2 cellular contexts compared by ENCODE assay signal in the genomic region with DNA sequence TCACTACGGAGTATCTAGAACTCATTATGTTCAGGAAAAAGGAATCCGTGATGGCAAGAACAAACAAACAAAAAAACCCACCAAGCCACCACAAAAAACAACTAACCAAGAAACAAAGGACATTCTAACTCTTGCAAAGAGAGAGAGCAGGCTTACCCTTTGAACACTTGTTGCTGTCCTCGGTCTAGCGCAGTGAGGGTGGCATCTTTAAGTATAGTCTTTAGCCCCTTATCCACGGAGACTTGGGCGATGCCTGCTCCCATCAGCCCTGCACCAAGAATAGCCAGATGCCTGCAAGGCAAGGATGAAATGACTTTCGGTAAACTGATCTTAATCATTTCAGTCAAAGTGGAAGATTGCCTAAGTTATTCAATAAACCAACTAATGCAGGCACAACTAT.
TF ChIP-seq lines count a peak whose summit lies in the region.

No MANE protein-coding gene starts in this region.

TF ChIP-seq in GM23338, 12 proteins besides CTCF, POLR2A, EP300 and RAD21 (continues in another document):
- no peak for TF ChIP-seq STAT1 (IDR thresholded peaks at IDR 0.05; ENCODE audit: unreplicated experiment)
- TF ChIP-seq POLR2AphosphoS5 (IDR thresholded peaks at IDR 0.05; ENCODE audit: low read depth): no peak
- no peak for TF ChIP-seq ETS1 (IDR thresholded peaks at IDR 0.05)
- TF ChIP-seq EZH2phosphoT487 (IDR thresholded peaks at IDR 0.05; ENCODE audit: unreplicated experiment): no peak
- TF ChIP-seq ZNF114 (CRISPR knock-in tag; IDR thresholded peaks at IDR 0.05): no peak
- TF ChIP-seq NANOG (IDR thresholded peaks at IDR 0.05; ENCODE audit: borderline replicate concordance): no peak
- TF ChIP-seq JUNB (IDR thresholded peaks at IDR 0.05; ENCODE audit: unreplicated experiment): no peak
- TF ChIP-seq CREB1 (CRISPR knock-in tag; IDR thresholded peaks at IDR 0.05; ENCODE audit: low read depth): no peak
- TF ChIP-seq, protein P1, sequence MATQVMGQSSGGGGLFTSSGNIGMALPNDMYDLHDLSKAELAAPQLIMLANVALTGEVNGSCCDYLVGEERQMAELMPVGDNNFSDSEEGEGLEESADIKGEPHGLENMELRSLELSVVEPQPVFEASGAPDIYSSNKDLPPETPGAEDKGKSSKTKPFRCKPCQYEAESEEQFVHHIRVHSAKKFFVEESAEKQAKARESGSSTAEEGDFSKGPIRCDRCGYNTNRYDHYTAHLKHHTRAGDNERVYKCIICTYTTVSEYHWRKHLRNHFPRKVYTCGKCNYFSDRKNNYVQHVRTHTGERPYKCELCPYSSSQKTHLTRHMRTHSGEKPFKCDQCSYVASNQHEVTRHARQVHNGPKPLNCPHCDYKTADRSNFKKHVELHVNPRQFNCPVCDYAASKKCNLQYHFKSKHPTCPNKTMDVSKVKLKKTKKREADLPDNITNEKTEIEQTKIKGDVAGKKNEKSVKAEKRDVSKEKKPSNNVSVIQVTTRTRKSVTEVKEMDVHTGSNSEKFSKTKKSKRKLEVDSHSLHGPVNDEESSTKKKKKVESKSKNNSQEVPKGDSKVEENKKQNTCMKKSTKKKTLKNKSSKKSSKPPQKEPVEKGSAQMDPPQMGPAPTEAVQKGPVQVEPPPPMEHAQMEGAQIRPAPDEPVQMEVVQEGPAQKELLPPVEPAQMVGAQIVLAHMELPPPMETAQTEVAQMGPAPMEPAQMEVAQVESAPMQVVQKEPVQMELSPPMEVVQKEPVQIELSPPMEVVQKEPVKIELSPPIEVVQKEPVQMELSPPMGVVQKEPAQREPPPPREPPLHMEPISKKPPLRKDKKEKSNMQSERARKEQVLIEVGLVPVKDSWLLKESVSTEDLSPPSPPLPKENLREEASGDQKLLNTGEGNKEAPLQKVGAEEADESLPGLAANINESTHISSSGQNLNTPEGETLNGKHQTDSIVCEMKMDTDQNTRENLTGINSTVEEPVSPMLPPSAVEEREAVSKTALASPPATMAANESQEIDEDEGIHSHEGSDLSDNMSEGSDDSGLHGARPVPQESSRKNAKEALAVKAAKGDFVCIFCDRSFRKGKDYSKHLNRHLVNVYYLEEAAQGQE (IDR thresholded peaks at IDR 0.05; ENCODE audit: unreplicated experiment): no peak
- TF ChIP-seq EZH2 (IDR thresholded peaks at IDR 0.05; ENCODE audit: low read depth, unreplicated experiment): no peak
- no peak for TF ChIP-seq ZNF331 (CRISPR knock-in tag; IDR thresholded peaks at IDR 0.05; ENCODE audit: low read depth)

TF ChIP-seq in WTC11, 78 proteins besides CTCF, POLR2A, EP300 and RAD21:
- no peak for TF ChIP-seq MAX (CRISPR knock-in tag; IDR thresholded peaks at IDR 0.05)
- TF ChIP-seq NFATC4 (CRISPR knock-in tag; IDR thresholded peaks at IDR 0.05): no peak
- no peak for TF ChIP-seq TCF7 (CRISPR knock-in tag; IDR thresholded peaks at IDR 0.05; ENCODE audit: low read depth)
- TF ChIP-seq CREB1 (CRISPR knock-in tag; IDR thresholded peaks at IDR 0.05): no peak
- no peak for TF ChIP-seq TP53 (CRISPR knock-in tag; IDR thresholded peaks at IDR 0.05)
- TF ChIP-seq, protein P2, sequence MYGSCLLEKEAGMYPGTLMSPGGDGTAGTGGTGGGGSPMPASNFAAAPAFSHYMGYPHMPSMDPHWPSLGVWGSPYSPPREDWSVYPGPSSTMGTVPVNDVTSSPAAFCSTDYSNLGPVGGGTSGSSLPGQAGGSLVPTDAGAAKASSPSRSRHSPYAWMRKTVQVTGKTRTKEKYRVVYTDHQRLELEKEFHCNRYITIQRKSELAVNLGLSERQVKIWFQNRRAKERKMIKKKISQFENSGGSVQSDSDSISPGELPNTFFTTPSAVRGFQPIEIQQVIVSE (CRISPR knock-in tag; IDR thresholded peaks at IDR 0.05; ENCODE audit: borderline replicate concordance): no peak
- no peak for TF ChIP-seq HMGA2 (CRISPR knock-in tag; IDR thresholded peaks at IDR 0.05)
- TF ChIP-seq MXD4 (CRISPR knock-in tag; IDR thresholded peaks at IDR 0.05; ENCODE audit: borderline replicate concordance): no peak
- TF ChIP-seq ZNF317 (CRISPR knock-in tag; IDR thresholded peaks at IDR 0.05; ENCODE audit: borderline replicate concordance, low read depth): no peak
- TF ChIP-seq, protein P3, sequence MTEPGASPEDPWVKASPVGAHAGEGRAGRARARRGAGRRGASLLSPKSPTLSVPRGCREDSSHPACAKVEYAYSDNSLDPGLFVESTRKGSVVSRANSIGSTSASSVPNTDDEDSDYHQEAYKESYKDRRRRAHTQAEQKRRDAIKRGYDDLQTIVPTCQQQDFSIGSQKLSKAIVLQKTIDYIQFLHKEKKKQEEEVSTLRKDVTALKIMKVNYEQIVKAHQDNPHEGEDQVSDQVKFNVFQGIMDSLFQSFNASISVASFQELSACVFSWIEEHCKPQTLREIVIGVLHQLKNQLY (CRISPR knock-in tag; IDR thresholded peaks at IDR 0.05): no peak
- TF ChIP-seq JAZF1 (CRISPR knock-in tag; IDR thresholded peaks at IDR 0.05): no peak
- TF ChIP-seq ZNF121 (CRISPR knock-in tag; IDR thresholded peaks at IDR 0.05): no peak
- TF ChIP-seq, protein P4, sequence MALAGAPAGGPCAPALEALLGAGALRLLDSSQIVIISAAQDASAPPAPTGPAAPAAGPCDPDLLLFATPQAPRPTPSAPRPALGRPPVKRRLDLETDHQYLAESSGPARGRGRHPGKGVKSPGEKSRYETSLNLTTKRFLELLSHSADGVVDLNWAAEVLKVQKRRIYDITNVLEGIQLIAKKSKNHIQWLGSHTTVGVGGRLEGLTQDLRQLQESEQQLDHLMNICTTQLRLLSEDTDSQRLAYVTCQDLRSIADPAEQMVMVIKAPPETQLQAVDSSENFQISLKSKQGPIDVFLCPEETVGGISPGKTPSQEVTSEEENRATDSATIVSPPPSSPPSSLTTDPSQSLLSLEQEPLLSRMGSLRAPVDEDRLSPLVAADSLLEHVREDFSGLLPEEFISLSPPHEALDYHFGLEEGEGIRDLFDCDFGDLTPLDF (CRISPR knock-in tag; IDR thresholded peaks at IDR 0.05): no peak
- no peak for TF ChIP-seq ZNF232 (CRISPR knock-in tag; IDR thresholded peaks at IDR 0.05)
- TF ChIP-seq MYBL2 (CRISPR knock-in tag; IDR thresholded peaks at IDR 0.05): no peak
- no peak for TF ChIP-seq ZNF138 (CRISPR knock-in tag; conservative IDR thresholded peaks at IDR 0.05)
- TF ChIP-seq RELA (CRISPR knock-in tag; IDR thresholded peaks at IDR 0.05; ENCODE audit: borderline replicate concordance): no peak
- no peak for TF ChIP-seq ZNF423 (CRISPR knock-in tag; IDR thresholded peaks at IDR 0.05)
- TF ChIP-seq NR2C2 (CRISPR knock-in tag; IDR thresholded peaks at IDR 0.05): no peak
